In the genomic region with DNA sequence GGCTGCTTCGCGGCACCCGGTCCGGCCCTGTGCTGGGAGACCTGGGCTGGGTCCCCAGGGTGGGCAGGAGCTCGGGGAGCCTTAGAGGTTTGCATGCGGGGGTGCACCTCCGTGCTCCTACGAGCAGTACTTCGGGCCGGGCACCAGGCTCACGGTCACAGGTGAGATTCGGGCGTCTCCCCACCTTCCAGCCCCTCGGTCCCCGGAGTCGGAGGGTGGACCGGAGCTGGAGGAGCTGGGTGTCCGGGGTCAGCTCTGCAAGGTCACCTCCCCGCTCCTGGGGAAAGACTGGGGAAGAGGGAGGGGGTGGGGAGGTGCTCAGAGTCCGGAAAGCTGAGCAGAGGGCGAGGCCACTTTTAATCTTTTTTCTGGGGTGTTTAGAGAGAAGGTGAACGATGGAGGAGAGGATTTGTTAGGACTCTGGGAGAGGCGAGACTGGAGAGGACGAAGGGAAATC, we compare ENCODE assay signal across 8 cellular contexts. TPM values are rescaled to one million over a fixed set of nuclear protein-coding genes. Genes with fewer than 3 reads are reported as not detected.
DNase-seq lines count a peak whose midpoint lies in the region; ATAC-seq lines count a peak whose summit lies in the region.

No MANE protein-coding gene starts in this region.

- peak overlapping the region; percentile 99 for H3K27ac Mint-ChIP-seq in activated T-cell treated with anti-CD3 and anti-CD28 coated beads, Interleukin-2, amount 50 U/mL, for 24 hours
- H3K27ac Mint-ChIP-seq in effector memory CD8-positive, alpha-beta T cell = peak overlapping the region; percentile 99

- no peak overlapping the region for H2BK12ac ChIP-seq in neuronal stem cell (ENCODE audit: low read length)

- peak overlapping the region; percentile 56 for H3K9ac ChIP-seq in HUES64 (ENCODE audit: low read depth, low read length)
- no peak overlapping the region for H3K9ac ChIP-seq in neuronal stem cell (ENCODE audit: low read depth, low read length, poor library complexity)

- no peaks in the 10 kb centered on the region for H3K9me3 Mint-ChIP-seq in activated T-cell treated with anti-CD3 and anti-CD28 coated beads, Interleukin-2, amount 50 U/mL, for 24 hours
- no peaks in the 10 kb centered on the region for H3K9me3 Mint-ChIP-seq in effector memory CD8-positive, alpha-beta T cell

- no peak overlapping the region for H4K91ac ChIP-seq in neuronal stem cell (ENCODE audit: low read depth, low read length, poor library complexity)

- peak overlapping the region; percentile 58 for H3K4me3 ChIP-seq in HUES64 (ENCODE audit: low read length)
- H3K4me3 ChIP-seq in neuronal stem cell (ENCODE audit: low read length in 2 of 2) = peak overlapping the region in 1 of 2 donors; percentile 79

- H3K4me1 ChIP-seq in HUES64 (ENCODE audit: insufficient read depth, low read length) (peaks cover 26% of the 10 kb centered on the region), neuronal stem cell (ENCODE audit: control insufficient read depth in 2 of 2, insufficient read depth in 1 of 2, low read depth in 1 of 2, low read length in 2 of 2) (peaks cover 0 to 12% of the 10 kb centered on the region in 2 donors)

- peak; percentile 74 for DNase-seq in activated T-cell treated with anti-CD3 and anti-CD28 coated beads, Interleukin-2, amount 50 U/mL, for 24 hours
- DNase-seq in activated T-cell treated with anti-CD3 and anti-CD28 coated beads for 4 hours (no peak), neuronal stem cell (ENCODE audit: low spot score) (no peak), MV-4-11 (lab: John Stamatoyannopoulos, UW) (no peak), amniotic stem cell (lab: John Stamatoyannopoulos, UW) (no peak)
- no peak for DNase-seq in effector memory CD8-positive, alpha-beta T cell
- DNase-seq in stimulated activated CD4-positive, alpha-beta T cell treated with anti-CD3 and anti-CD28 coated beads, Interleukin-12 subunit alpha, Interleukin-12 subunit beta, amount 100 ng/mL, for 4 hours = no peak

- H3K9me3 ChIP-seq in HUES64 (ENCODE audit: insufficient read depth, low read depth, low read length) (no peaks in the 10 kb centered on the region), neuronal stem cell (replicated peaks in 1 of 2; ENCODE audit: control insufficient read depth in 2 of 2, insufficient read depth in 1 of 2, low read depth in 1 of 2, low read length in 2 of 2) (peaks cover 0 to 2% of the 10 kb centered on the region in 2 donors)

- no peak overlapping the region for H2AK5ac ChIP-seq in neuronal stem cell (ENCODE audit: low read depth, low read length)

- ATAC-seq in effector memory CD8-positive, alpha-beta T cell (replicated peaks) = no peak

- no peaks in the 10 kb centered on the region for H3K27me3 Mint-ChIP-seq in activated T-cell treated with anti-CD3 and anti-CD28 coated beads, Interleukin-2, amount 50 U/mL, for 24 hours
- H3K27me3 Mint-ChIP-seq in effector memory CD8-positive, alpha-beta T cell = no peaks in the 10 kb centered on the region

- H3K79me1 ChIP-seq in neuronal stem cell (ENCODE audit: low read depth, low read length) = no peaks in the 10 kb centered on the region

- peak overlapping the region; percentile 44 for H3K23ac ChIP-seq in neuronal stem cell (ENCODE audit: low read depth, low read length, poor library complexity)

- peak overlapping the region; percentile 82 for H3K4me2 ChIP-seq in neuronal stem cell (ENCODE audit: insufficient read depth, low read length, poor library complexity, severe bottlenecking)

- peaks cover 76% of the 10 kb centered on the region for H3K27me3 ChIP-seq in HUES64 (ENCODE audit: insufficient read depth, low read length)
- H3K27me3 ChIP-seq in neuronal stem cell (ENCODE audit: control insufficient read depth in 3 of 3, insufficient read depth in 3 of 3, low read depth in 1 of 3, low read length in 3 of 3) = peaks cover 12 to 75% (median 40%) of the 10 kb centered on the region in 3 experiments

- H3K36me3 Mint-ChIP-seq in activated T-cell treated with anti-CD3 and anti-CD28 coated beads, Interleukin-2, amount 50 U/mL, for 24 hours (ENCODE audit: low read depth) = peaks cover 88% of the 10 kb centered on the region
- peaks cover 80% of the 10 kb centered on the region for H3K36me3 Mint-ChIP-seq in effector memory CD8-positive, alpha-beta T cell (ENCODE audit: insufficient read depth)

- no peak overlapping the region for H3K18ac ChIP-seq in neuronal stem cell (ENCODE audit: low read length)

- H3K14ac ChIP-seq in neuronal stem cell (ENCODE audit: low read length) = peak overlapping the region; percentile 71

- H2AFZ ChIP-seq in neuronal stem cell (ENCODE audit: low read length) = peak overlapping the region; percentile 22

- H3K4me1 Mint-ChIP-seq in activated T-cell treated with anti-CD3 and anti-CD28 coated beads, Interleukin-2, amount 50 U/mL, for 24 hours (ENCODE audit: low read depth) = peaks cover 77% of the 10 kb centered on the region
- peaks cover 60 to 70% of the 10 kb centered on the region in 2 donors for H3K4me1 Mint-ChIP-seq in effector memory CD8-positive, alpha-beta T cell (ENCODE audit: low read depth in 2 of 2)

- H2BK15ac ChIP-seq in neuronal stem cell (ENCODE audit: low read length) = no peak overlapping the region

- H3K36me3 ChIP-seq in HUES64 (ENCODE audit: insufficient read depth, low read length) (no peaks in the 10 kb centered on the region), neuronal stem cell (replicated peaks in 1 of 2; ENCODE audit: control insufficient read depth in 2 of 2, insufficient read depth in 2 of 2, low read length in 2 of 2) (no peaks in the 10 kb centered on the region)

- H4K8ac ChIP-seq in neuronal stem cell (ENCODE audit: low read depth, low read length) = no peak overlapping the region

- no peak overlapping the region for H3K4ac ChIP-seq in neuronal stem cell (ENCODE audit: low read length)

- peak overlapping the region; percentile 98 for H3K4me3 Mint-ChIP-seq in activated T-cell treated with anti-CD3 and anti-CD28 coated beads, Interleukin-2, amount 50 U/mL, for 24 hours
- H3K4me3 Mint-ChIP-seq in effector memory CD8-positive, alpha-beta T cell = peak overlapping the region; percentile 99 to 100

- H3K27ac ChIP-seq in HUES64 (ENCODE audit: low read depth, low read length) = no peak overlapping the region
- no peak overlapping the region for H3K27ac ChIP-seq in neuronal stem cell (replicated peaks; ENCODE audit: low read length)

- WGBS in HUES64 = 1% methylated on average over 24 of the region's 24 CpGs
- no CpG with 5 or more reads among the region's 24 CpGs for WGBS in neuronal stem cell (ENCODE audit: extremely low coverage in 2 of 2, insufficient read length in 2 of 2, insufficient replicate concordance in 1 of 2), 2 donors

- H2BK5ac ChIP-seq in neuronal stem cell (ENCODE audit: low read length) = no peak overlapping the region

- no peak overlapping the region for H2BK120ac ChIP-seq in neuronal stem cell (ENCODE audit: low read depth, low read length)

RNA-seq across cellular contexts. Expression of a gene that starts 26.6 kb away (rescaled TPM):
- polyA plus RNA-seq in HUES64 (2013, experiment 1 of 2) = 3.0 TPM
- polyA plus RNA-seq in HUES64 (2013, experiment 2 of 2) = 2.7 TPM
- not detected for polyA plus RNA-seq in neuronal stem cell (2013, experiment 1 of 2)
- polyA plus RNA-seq in neuronal stem cell (2013, experiment 2 of 2) = not detected

RNA-seq across cellular contexts. Expression of a gene that starts 48.1 kb away (rescaled TPM):
- polyA plus RNA-seq in HUES64 (2013, experiment 1 of 2) = 0.80 TPM
- polyA plus RNA-seq in HUES64 (2013, experiment 2 of 2) = 1.6 TPM
- polyA plus RNA-seq in neuronal stem cell (2013, experiment 1 of 2) = not detected
- not detected for polyA plus RNA-seq in neuronal stem cell (2013, experiment 2 of 2)

RNA-seq across cellular contexts. Expression of a gene that starts 57.5 kb away (rescaled TPM):
- 6.9 TPM for polyA plus RNA-seq in HUES64 (2013, experiment 1 of 2)
- 8.6 TPM for polyA plus RNA-seq in HUES64 (2013, experiment 2 of 2)
- 9.7 TPM for polyA plus RNA-seq in neuronal stem cell (2013, experiment 1 of 2)
- polyA plus RNA-seq in neuronal stem cell (2013, experiment 2 of 2) = 8.5 TPM
